ENCODE assay signal across 8 cellular contexts in genomic region chr3:39149498-39150169, GRCh38. TPM values are rescaled to one million over a fixed set of nuclear protein-coding genes. Genes with fewer than 3 reads are reported as not detected.
DNase-seq lines count a peak whose midpoint lies in the region; ATAC-seq, FAIRE-seq and TF ChIP-seq lines count a peak whose summit lies in the region.

No MANE protein-coding gene starts in this region.

- H3K4me1 Mint-ChIP-seq in activated CD4-positive, alpha-beta T cell treated with anti-CD3 and anti-CD28 coated beads, Interleukin-2, amount 10 ng/mL, durations not matched to agents 7 days and 5 days: peaks cover 78% of the 10 kb centered on the region
- H3K4me1 Mint-ChIP-seq in activated T-helper 17 cell treated with anti-CD3 and anti-CD28 coated beads, Interleukin-2, amount 50 U/mL, for 72 hours: peaks cover 59% of the 10 kb centered on the region

- in situ Hi-C loops in HepG2 (cut with HindIII; ENCODE audit: extremely low pct_ligation_motif_present, low pct_unique_long_range_greater_than_20kb): no loop called here

- H4K20me1 ChIP-seq in HepG2 (ENCODE audit: insufficient read depth, low read length): peaks cover 64% of the 10 kb centered on the region

- H3K27ac ChIP-seq in HepG2 (ENCODE audit: extremely low read length, insufficient read depth, low read length) (no peak overlapping the region), subcutaneous abdominal adipose tissue (ENCODE audit: low read depth, low read length) (peak overlapping the region; percentile 96), testis (peak overlapping the region in 1 of 2 donors; percentile 98)

- intact Hi-C loops in HepG2 (cut with micrococcal nuclease; ENCODE audit: unreplicated experiment): no loop called here
- intact Hi-C loops in testis (cut with DNase I; ENCODE audit: low total_unique reads): no loop called here

- BruUV-seq in HepG2 (replicated peaks; lab: Mats Ljungman, UMichigan): no TSS peak

- H3K27me3 ChIP-seq in HepG2 (ENCODE audit: control insufficient read depth in 1 of 2, insufficient read depth in 2 of 2, low read length in 2 of 2) (no peaks in the 10 kb centered on the region; a peak in 1 of 5 replicates), subcutaneous abdominal adipose tissue (ENCODE audit: control insufficient read depth in 5 of 5, insufficient read depth in 4 of 5, low read length in 5 of 5) (no peaks in the 10 kb centered on the region), testis (no peaks in the 10 kb centered on the region)

- H3K79me2 ChIP-seq in HepG2 (ENCODE audit: insufficient read depth, low read length): peaks cover 61% of the 10 kb centered on the region

- peaks cover 12 to 24% of the 10 kb centered on the region in 2 experiments; a peak in 4 of 5 replicates for H3K36me3 ChIP-seq in HepG2 (replicated peaks in 1 of 2; ENCODE audit: control insufficient read depth in 1 of 2, insufficient read depth in 2 of 2, low read length in 2 of 2)
- H3K36me3 ChIP-seq in subcutaneous abdominal adipose tissue (ENCODE audit: control insufficient read depth in 5 of 5, insufficient read depth in 5 of 5, low read length in 5 of 5): peaks cover 6 to 22% (median 21%) of the 10 kb centered on the region in 5 donors
- H3K36me3 ChIP-seq in testis (ENCODE audit: low read depth, missing control alignments): no peaks in the 10 kb centered on the region

- no peak for ATAC-seq in activated T-helper 17 cell treated with anti-CD3 and anti-CD28 coated beads, Interleukin-2, amount 50 U/mL, for 72 hours (replicated peaks)
- no peak for ATAC-seq in HepG2

- H3K4me1 ChIP-seq in HepG2 (ENCODE audit: insufficient read depth, low read length) (peaks cover 65% of the 10 kb centered on the region), subcutaneous abdominal adipose tissue (ENCODE audit: control insufficient read depth in 5 of 5, insufficient read depth in 5 of 5, low read length in 5 of 5) (peaks cover 30 to 76% (median 72%) of the 10 kb centered on the region in 5 donors), testis (peaks cover 65% of the 10 kb centered on the region)

- H3K4me3 ChIP-seq in HepG2 (replicated peaks in 1 of 3; ENCODE audit: insufficient read depth in 1 of 3, low read depth in 2 of 3, low read length in 3 of 3) (no peak overlapping the region), subcutaneous abdominal adipose tissue (ENCODE audit: low read depth in 1 of 5, low read length in 5 of 5) (peak overlapping the region in 4 of 5 donors; percentile 68 to 99 (median 88)), testis (no peak overlapping the region)

- H3K9me3 Mint-ChIP-seq in activated CD4-positive, alpha-beta T cell treated with anti-CD3 and anti-CD28 coated beads, Interleukin-2, amount 10 ng/mL, durations not matched to agents 7 days and 5 days: no peaks in the 10 kb centered on the region
- H3K9me3 Mint-ChIP-seq in activated T-helper 17 cell treated with anti-CD3 and anti-CD28 coated beads, Interleukin-2, amount 50 U/mL, for 72 hours: no peaks in the 10 kb centered on the region

- peak overlapping the region; percentile 79 for H3K4me3 Mint-ChIP-seq in activated CD4-positive, alpha-beta T cell treated with anti-CD3 and anti-CD28 coated beads, Interleukin-2, amount 10 ng/mL, durations not matched to agents 7 days and 5 days
- peak overlapping the region; percentile 98 for H3K4me3 Mint-ChIP-seq in activated T-helper 17 cell treated with anti-CD3 and anti-CD28 coated beads, Interleukin-2, amount 50 U/mL, for 72 hours

- no peak for FAIRE-seq in HepG2 (lab: Jason Lieb, UNC)

- CTCF ChIA-PET in activated CD4-positive, alpha-beta T cell treated with anti-CD3 and anti-CD28 coated beads, Interleukin-2, amount 10 ng/mL, durations not matched to agents 7 days and 5 days (lab: Charles Lee): interaction anchor here (1.1 to 1.9 kb wide), 5 partner anchors 29 to 142 kb away, joined by 3 to 11 read pairs (median 3); no protein-coding TSS in a partner anchor
- CTCF ChIA-PET in HepG2 (lab: Yijun Ruan, JAX; ENCODE audit: low intra/inter-chr PET ratio, low total read pairs): no interaction called here

- H3K9me3 ChIP-seq in HepG2 (ENCODE audit: low read length) (no peaks in the 10 kb centered on the region), subcutaneous abdominal adipose tissue (ENCODE audit: control insufficient read depth in 5 of 5, low read length in 5 of 5) (no peaks in the 10 kb centered on the region), testis (no peaks in the 10 kb centered on the region)

- DNase-seq in activated CD4-positive, alpha-beta T cell treated with anti-CD3 and anti-CD28 coated beads, Interleukin-2, amount 10 ng/mL, durations not matched to agents 7 days and 5 days: no peak
- DNase-seq in activated CD4-positive, alpha-beta T cell treated with anti-CD3 and anti-CD28 coated beads for 1 hour: no peak
- DNase-seq in HepG2 (ENCODE audit: low spot score) (no peak), NCI-H2081 (lab: John Stamatoyannopoulos, UW) (no peak), cerebellar nuclear complex (lab: John Stamatoyannopoulos, UW) (no peak), testis (no peak)

- H3K27ac Mint-ChIP-seq in activated CD4-positive, alpha-beta T cell treated with anti-CD3 and anti-CD28 coated beads, Interleukin-2, amount 10 ng/mL, durations not matched to agents 7 days and 5 days: peak overlapping the region; percentile 97
- peak overlapping the region; percentile 100 for H3K27ac Mint-ChIP-seq in activated T-helper 17 cell treated with anti-CD3 and anti-CD28 coated beads, Interleukin-2, amount 50 U/mL, for 72 hours

- no peaks in the 10 kb centered on the region for H3K27me3 Mint-ChIP-seq in activated CD4-positive, alpha-beta T cell treated with anti-CD3 and anti-CD28 coated beads, Interleukin-2, amount 10 ng/mL, durations not matched to agents 7 days and 5 days
- no peaks in the 10 kb centered on the region for H3K27me3 Mint-ChIP-seq in activated T-helper 17 cell treated with anti-CD3 and anti-CD28 coated beads, Interleukin-2, amount 50 U/mL, for 72 hours

- peak overlapping the region; percentile 95 for H3K4me2 ChIP-seq in HepG2 (ENCODE audit: low read depth, low read length)

- 85% methylated on average over 3 of the region's 3 CpGs for WGBS in HepG2 (ENCODE audit: low lambda C conversion rate)
- 81% methylated on average over 3 of the region's 3 CpGs for WGBS in testis, 2 donors

- POLR2A ChIA-PET in activated CD4-positive, alpha-beta T cell treated with anti-CD3 and anti-CD28 coated beads, Interleukin-2, amount 10 ng/mL, durations not matched to agents 7 days and 5 days (lab: Charles Lee): no interaction called here
- POLR2A ChIA-PET in HepG2 (lab: Yijun Ruan, JAX): no interaction called here

- TF ChIP-seq CTCF in HepG2 (CRISPR knock-in tag; IDR thresholded peaks at IDR 0.05) (no peak), testis (IDR thresholded peaks at IDR 0.05) (no peak)

- TF ChIP-seq POLR2A in HepG2 (IDR thresholded peaks at IDR 0.05; ENCODE audit: insufficient read depth in 1 of 2, low read depth in 2 of 2, low read length in 2 of 2) (no peak), testis (IDR thresholded peaks at IDR 0.05) (no peak)

- no peak for TF ChIP-seq EP300 in HepG2 (IDR thresholded peaks at IDR 0.05; ENCODE audit: low read depth in 2 of 2, low read length in 2 of 2)
- no peak for TF ChIP-seq EP300 in HepG2 (CRISPR knock-in tag; IDR thresholded peaks at IDR 0.05; ENCODE audit: borderline replicate concordance)

- H3K36me3 Mint-ChIP-seq in activated CD4-positive, alpha-beta T cell treated with anti-CD3 and anti-CD28 coated beads, Interleukin-2, amount 10 ng/mL, durations not matched to agents 7 days and 5 days (ENCODE audit: low read depth): peaks cover 25% of the 10 kb centered on the region
- H3K36me3 Mint-ChIP-seq in activated T-helper 17 cell treated with anti-CD3 and anti-CD28 coated beads, Interleukin-2, amount 50 U/mL, for 72 hours (ENCODE audit: low read depth): peaks cover 93% of the 10 kb centered on the region

- H3K9ac ChIP-seq in HepG2 (ENCODE audit: insufficient read depth, low read depth, low read length) (no peak overlapping the region), subcutaneous abdominal adipose tissue (ENCODE audit: low read length in 5 of 5) (peak overlapping the region in 2 of 5 donors; percentile 6 to 91)

- no peak for TF ChIP-seq RAD21 in HepG2 (CRISPR knock-in tag; IDR thresholded peaks at IDR 0.05)

- H2AFZ ChIP-seq in HepG2 (ENCODE audit: low read length): no peak overlapping the region

RNA-seq across cellular contexts. Expression of gene CSRNP1, which starts 3.8 kb away (rescaled TPM):
- 10 to 100 TPM; 13.4 to 13.6 TPM for total RNA-seq in activated CD4-positive, alpha-beta T cell treated with anti-CD3 and anti-CD28 coated beads, Interleukin-2, amount 10 ng/mL, durations not matched to agents 7 days and 5 days
- total RNA-seq in activated T-helper 17 cell treated with anti-CD3 and anti-CD28 coated beads, Interleukin-2, amount 50 U/mL, for 72 hours: 100 to 1,000 TPM in 1 of 2 donors, 10 to 100 TPM in 1; 42.9 to 145 TPM
- total RNA-seq in HepG2 (2016; rRNA removed; fragmentation: Illumina TruSeq; extraction: Trizol) (9.3 and 10.8 TPM in 2 replicates), testis (10 to 100 TPM; 27.0 to 30.4 TPM)
- total RNA-seq in HepG2 (2016; cell fraction: cytosol; rRNA removed; fragmentation: Illumina TruSeq; extraction: Trizol; ENCODE audit: low read depth): 1.5 and 2.3 TPM in 2 replicates
- total RNA-seq in HepG2 (2016; cell fraction: insoluble cytoplasmic fraction; rRNA removed; fragmentation: Illumina TruSeq; extraction: Trizol): 7.4 and 10.8 TPM in 2 replicates
- total RNA-seq in HepG2 (2016; cell fraction: membrane; rRNA removed; fragmentation: Illumina TruSeq; extraction: Trizol): 6.2 TPM in 2 replicates
- 8.4 and 9.2 TPM in 2 replicates for total RNA-seq in HepG2 (2016; cell fraction: nucleus; rRNA removed; fragmentation: Illumina TruSeq; extraction: Trizol)
- polyA plus RNA-seq in HepG2 (2011; rRNA removed) (11.3 and 13.1 TPM in 2 replicates), testis (ENCODE audit: insufficient read depth, low read depth, low replicate concordance) (20.4 TPM)
- polyA plus RNA-seq in HepG2 (2011; cell fraction: cytosol; rRNA removed): 10.2 and 11.5 TPM in 2 replicates
- 16.5 and 19.1 TPM in 2 replicates for polyA plus RNA-seq in HepG2 (2011; cell fraction: nucleus; rRNA removed)
- 7.1 and 11.4 TPM in 2 replicates for polyA plus RNA-seq in HepG2 (2012)
- polyA plus RNA-seq in HepG2 (2016; cell fraction: cytosol; fragmentation: Illumina TruSeq; extraction: Trizol; ENCODE audit: low read depth): 0.62 and 0.80 TPM in 2 replicates
- polyA plus RNA-seq in HepG2 (2016; cell fraction: insoluble cytoplasmic fraction; fragmentation: Illumina TruSeq; extraction: Trizol; ENCODE audit: low read depth): 5.7 and 6.6 TPM in 2 replicates
- 2.0 and 2.4 TPM in 2 replicates for polyA plus RNA-seq in HepG2 (2016; cell fraction: membrane; fragmentation: Illumina TruSeq; extraction: Trizol; ENCODE audit: low read depth)
- polyA plus RNA-seq in HepG2 (2016; cell fraction: nucleus; fragmentation: Illumina TruSeq; extraction: Trizol; ENCODE audit: insufficient read depth, low read depth): 11.8 and 12.9 TPM in 2 replicates
- polyA minus RNA-seq in HepG2 (2011; rRNA and poly(A)+ RNA removed; ENCODE audit: low replicate concordance): 16.7 and 44.8 TPM in 2 replicates
- 13.3 and 14.3 TPM in 2 replicates for polyA minus RNA-seq in HepG2 (2011; cell fraction: cytosol; rRNA and poly(A)+ RNA removed)
- 18.9 and 21.8 TPM in 2 replicates for polyA minus RNA-seq in HepG2 (2011; cell fraction: nucleus; rRNA and poly(A)+ RNA removed)

RNA-seq across cellular contexts. Expression of gene TTC21A, which starts 42.2 kb away (rescaled TPM):
- 1 to 10 TPM; 3.8 to 5.1 TPM for total RNA-seq in activated CD4-positive, alpha-beta T cell treated with anti-CD3 and anti-CD28 coated beads, Interleukin-2, amount 10 ng/mL, durations not matched to agents 7 days and 5 days
- total RNA-seq in activated T-helper 17 cell treated with anti-CD3 and anti-CD28 coated beads, Interleukin-2, amount 50 U/mL, for 72 hours: 1 to 10 TPM; 2.7 to 4.7 TPM
- total RNA-seq in HepG2 (2016; rRNA removed; fragmentation: Illumina TruSeq; extraction: Trizol) (0.31 and 0.39 TPM in 2 replicates), testis (100 to 1,000 TPM in 1 of 2 donors, 10 to 100 TPM in 1; 74.3 to 101 TPM)
- total RNA-seq in HepG2 (2016; cell fraction: cytosol; rRNA removed; fragmentation: Illumina TruSeq; extraction: Trizol; ENCODE audit: low read depth): 0.88 TPM in 1 of 2 replicates, not detected in the other
- total RNA-seq in HepG2 (2016; cell fraction: insoluble cytoplasmic fraction; rRNA removed; fragmentation: Illumina TruSeq; extraction: Trizol): 0.26 and 0.36 TPM in 2 replicates
- total RNA-seq in HepG2 (2016; cell fraction: membrane; rRNA removed; fragmentation: Illumina TruSeq; extraction: Trizol): 0.07 and 0.22 TPM in 2 replicates
- 0.50 and 2.4 TPM in 2 replicates for total RNA-seq in HepG2 (2016; cell fraction: nucleus; rRNA removed; fragmentation: Illumina TruSeq; extraction: Trizol)
- polyA plus RNA-seq in HepG2 (2011; rRNA removed) (1.5 and 1.6 TPM in 2 replicates), testis (ENCODE audit: insufficient read depth, low read depth, low replicate concordance) (266 TPM)
- 0.27 and 0.48 TPM in 2 replicates for polyA plus RNA-seq in HepG2 (2011; cell fraction: cytosol; rRNA removed)
- 4.9 and 6.3 TPM in 2 replicates for polyA plus RNA-seq in HepG2 (2011; cell fraction: nucleus; rRNA removed)
- 0.63 and 0.74 TPM in 2 replicates for polyA plus RNA-seq in HepG2 (2012)
- 0.08 and 0.12 TPM in 2 replicates for polyA plus RNA-seq in HepG2 (2016; cell fraction: cytosol; fragmentation: Illumina TruSeq; extraction: Trizol; ENCODE audit: low read depth)
- 0.25 and 0.41 TPM in 2 replicates for polyA plus RNA-seq in HepG2 (2016; cell fraction: insoluble cytoplasmic fraction; fragmentation: Illumina TruSeq; extraction: Trizol; ENCODE audit: low read depth)
- 0.14 and 0.63 TPM in 2 replicates for polyA plus RNA-seq in HepG2 (2016; cell fraction: membrane; fragmentation: Illumina TruSeq; extraction: Trizol; ENCODE audit: low read depth)
- 2.2 TPM in 2 replicates for polyA plus RNA-seq in HepG2 (2016; cell fraction: nucleus; fragmentation: Illumina TruSeq; extraction: Trizol; ENCODE audit: insufficient read depth, low read depth)
- polyA minus RNA-seq in HepG2 (2011; rRNA and poly(A)+ RNA removed; ENCODE audit: low replicate concordance): 1.4 and 2.3 TPM in 2 replicates
- polyA minus RNA-seq in HepG2 (2011; cell fraction: cytosol; rRNA and poly(A)+ RNA removed): 0.53 TPM in 1 of 2 replicates, not detected in the other
- 3.1 and 5.3 TPM in 2 replicates for polyA minus RNA-seq in HepG2 (2011; cell fraction: nucleus; rRNA and poly(A)+ RNA removed)

RNA-seq across cellular contexts. Expression of gene GORASP1, which starts 42.2 kb away (rescaled TPM):
- 10 to 100 TPM; 31.6 to 33.7 TPM for total RNA-seq in activated CD4-positive, alpha-beta T cell treated with anti-CD3 and anti-CD28 coated beads, Interleukin-2, amount 10 ng/mL, durations not matched to agents 7 days and 5 days
- 10 to 100 TPM; 21.2 to 24.2 TPM for total RNA-seq in activated T-helper 17 cell treated with anti-CD3 and anti-CD28 coated beads, Interleukin-2, amount 50 U/mL, for 72 hours
- total RNA-seq in HepG2 (2016; rRNA removed; fragmentation: Illumina TruSeq; extraction: Trizol) (27.0 and 36.4 TPM in 2 replicates), testis (10 to 100 TPM; 75.3 to 92.1 TPM)
- 6.2 and 6.3 TPM in 2 replicates for total RNA-seq in HepG2 (2016; cell fraction: cytosol; rRNA removed; fragmentation: Illumina TruSeq; extraction: Trizol; ENCODE audit: low read depth)
- 24.7 and 34.0 TPM in 2 replicates for total RNA-seq in HepG2 (2016; cell fraction: insoluble cytoplasmic fraction; rRNA removed; fragmentation: Illumina TruSeq; extraction: Trizol)
- 11.1 and 12.7 TPM in 2 replicates for total RNA-seq in HepG2 (2016; cell fraction: membrane; rRNA removed; fragmentation: Illumina TruSeq; extraction: Trizol)
- total RNA-seq in HepG2 (2016; cell fraction: nucleus; rRNA removed; fragmentation: Illumina TruSeq; extraction: Trizol): 42.3 and 46.1 TPM in 2 replicates
- polyA plus RNA-seq in HepG2 (2011; rRNA removed) (39.8 and 41.6 TPM in 2 replicates), testis (ENCODE audit: insufficient read depth, low read depth, low replicate concordance) (69.5 TPM)
- 22.2 and 27.9 TPM in 2 replicates for polyA plus RNA-seq in HepG2 (2011; cell fraction: cytosol; rRNA removed)
- 99.2 and 109 TPM in 2 replicates for polyA plus RNA-seq in HepG2 (2011; cell fraction: nucleus; rRNA removed)
- 14.9 and 22.9 TPM in 2 replicates for polyA plus RNA-seq in HepG2 (2012)
- polyA plus RNA-seq in HepG2 (2016; cell fraction: cytosol; fragmentation: Illumina TruSeq; extraction: Trizol; ENCODE audit: low read depth): 2.9 and 3.2 TPM in 2 replicates
- 28.7 and 29.9 TPM in 2 replicates for polyA plus RNA-seq in HepG2 (2016; cell fraction: insoluble cytoplasmic fraction; fragmentation: Illumina TruSeq; extraction: Trizol; ENCODE audit: low read depth)
- 7.1 and 7.7 TPM in 2 replicates for polyA plus RNA-seq in HepG2 (2016; cell fraction: membrane; fragmentation: Illumina TruSeq; extraction: Trizol; ENCODE audit: low read depth)
- polyA plus RNA-seq in HepG2 (2016; cell fraction: nucleus; fragmentation: Illumina TruSeq; extraction: Trizol; ENCODE audit: insufficient read depth, low read depth): 59.7 and 73.8 TPM in 2 replicates
- polyA minus RNA-seq in HepG2 (2011; rRNA and poly(A)+ RNA removed; ENCODE audit: low replicate concordance): 59.3 and 84.8 TPM in 2 replicates
- polyA minus RNA-seq in HepG2 (2011; cell fraction: cytosol; rRNA and poly(A)+ RNA removed): 13.8 and 14.9 TPM in 2 replicates
- polyA minus RNA-seq in HepG2 (2011; cell fraction: nucleus; rRNA and poly(A)+ RNA removed): 46.4 and 49.4 TPM in 2 replicates

RNA-seq across cellular contexts. Expression of gene XIRP1, which starts 42.8 kb away (rescaled TPM):
- total RNA-seq in activated CD4-positive, alpha-beta T cell treated with anti-CD3 and anti-CD28 coated beads, Interleukin-2, amount 10 ng/mL, durations not matched to agents 7 days and 5 days: not detected
- 10 to 100 TPM in 1 of 2 donors, under 1 TPM in 1; 0.99 to 17.2 TPM for total RNA-seq in activated T-helper 17 cell treated with anti-CD3 and anti-CD28 coated beads, Interleukin-2, amount 50 U/mL, for 72 hours
- total RNA-seq in HepG2 (2016; rRNA removed; fragmentation: Illumina TruSeq; extraction: Trizol) (not detected in 2 replicates), testis (under 1 TPM; 0.24 to 0.37 TPM)
- not detected in 2 replicates for total RNA-seq in HepG2 (2016; cell fraction: cytosol; rRNA removed; fragmentation: Illumina TruSeq; extraction: Trizol; ENCODE audit: low read depth)
- total RNA-seq in HepG2 (2016; cell fraction: insoluble cytoplasmic fraction; rRNA removed; fragmentation: Illumina TruSeq; extraction: Trizol): not detected in 2 replicates
- total RNA-seq in HepG2 (2016; cell fraction: membrane; rRNA removed; fragmentation: Illumina TruSeq; extraction: Trizol): not detected in 2 replicates
- total RNA-seq in HepG2 (2016; cell fraction: nucleus; rRNA removed; fragmentation: Illumina TruSeq; extraction: Trizol): not detected in 2 replicates
- polyA plus RNA-seq in HepG2 (2011; rRNA removed) (not detected in 2 replicates), testis (ENCODE audit: insufficient read depth, low read depth, low replicate concordance) (2.8 TPM)
- not detected in 2 replicates for polyA plus RNA-seq in HepG2 (2011; cell fraction: cytosol; rRNA removed)
- polyA plus RNA-seq in HepG2 (2011; cell fraction: nucleus; rRNA removed): 0.02 TPM in 1 of 2 replicates, not detected in the other
- not detected in 2 replicates for polyA plus RNA-seq in HepG2 (2012)
- not detected in 2 replicates for polyA plus RNA-seq in HepG2 (2016; cell fraction: cytosol; fragmentation: Illumina TruSeq; extraction: Trizol; ENCODE audit: low read depth)
- polyA plus RNA-seq in HepG2 (2016; cell fraction: insoluble cytoplasmic fraction; fragmentation: Illumina TruSeq; extraction: Trizol; ENCODE audit: low read depth): not detected in 2 replicates
- not detected in 2 replicates for polyA plus RNA-seq in HepG2 (2016; cell fraction: membrane; fragmentation: Illumina TruSeq; extraction: Trizol; ENCODE audit: low read depth)
- not detected in 2 replicates for polyA plus RNA-seq in HepG2 (2016; cell fraction: nucleus; fragmentation: Illumina TruSeq; extraction: Trizol; ENCODE audit: insufficient read depth, low read depth)
- polyA minus RNA-seq in HepG2 (2011; rRNA and poly(A)+ RNA removed; ENCODE audit: low replicate concordance): not detected in 2 replicates
- polyA minus RNA-seq in HepG2 (2011; cell fraction: cytosol; rRNA and poly(A)+ RNA removed): not detected in 2 replicates
- not detected in 2 replicates for polyA minus RNA-seq in HepG2 (2011; cell fraction: nucleus; rRNA and poly(A)+ RNA removed)

Comparison
In these comparisons a context has a peak if more than half of its experiments do, and no peak if none do; other contexts are left out.
1. H3K4me3 ChIP-seq: peak in subcutaneous abdominal adipose tissue (4 of 5); none in HepG2 (0 of 3) and testis (0 of 2).
2. RNA of gene TTC21A, which starts 42.2 kb away (total RNA-seq): 74.3 to 101 TPM in testis; 3.8 to 5.1 TPM in activated CD4-positive, alpha-beta T cell treated with anti-CD3 and anti-CD28 coated beads, Interleukin-2, amount 10 ng/mL, durations not matched to agents 7 days and 5 days, 2.7 to 4.7 TPM in activated T-helper 17 cell treated with anti-CD3 and anti-CD28 coated beads, Interleukin-2, amount 50 U/mL, for 72 hours and 0.07 to 2.4 TPM in HepG2; every median in the first group is over 10 times any median in the second.